Comparison of ENCODE assay signal across 14 cellular contexts in genomic region chr6:139853302-139853992, GRCh38.
DNase-seq lines count a peak whose midpoint lies in the region; ATAC-seq, FAIRE-seq and TF ChIP-seq lines count a peak whose summit lies in the region.
"Had no signal": no experiment of that assay in that cellular context is flagged by ENCODE, and none has a peak within 500 bp of the region (broad histone marks: within the 10 kb centered on the region; RNA-seq: fewer than 3 reads in every experiment).

No MANE protein-coding gene starts in this region.

- no peak overlapping the region for H3K27ac Mint-ChIP-seq in activated CD4-positive, alpha-beta T cell treated with anti-CD3 and anti-CD28 coated beads, Interleukin-2, amount 10 ng/mL, durations not matched to agents 24 days and 14 days
- H3K27ac Mint-ChIP-seq: memory B cell had no signal

- peaks cover 11% of the 10 kb centered on the region for H3K27me3 Mint-ChIP-seq in activated CD4-positive, alpha-beta T cell treated with anti-CD3 and anti-CD28 coated beads, Interleukin-2, amount 10 ng/mL, durations not matched to agents 24 days and 14 days
- H3K27me3 Mint-ChIP-seq: memory B cell had no signal

- H3K4me1 ChIP-seq in GM23248 (ENCODE audit: insufficient read depth) = peaks cover 48% of the 10 kb centered on the region
- H3K4me1 ChIP-seq in GM12878 (ENCODE audit: control insufficient read depth, insufficient read depth, low read length) = no peaks in the 10 kb centered on the region
- H3K4me1 ChIP-seq in left lung = no peaks in the 10 kb centered on the region
- peaks cover 0 to 5% of the 10 kb centered on the region in 2 donors for H3K4me1 ChIP-seq in small intestine (ENCODE audit: control insufficient read depth in 2 of 2, insufficient read depth in 1 of 2, low read depth in 1 of 2, low read length in 1 of 2)
- H3K4me1 ChIP-seq: testis had no signal

- 59 to 71% methylated on average over 3 of the region's 3 CpGs for WGBS in GM23248 (ENCODE audit: low coverage in 1 of 2, low lambda C conversion rate in 2 of 2, missing lambda C conversion rate in 2 of 2), 2 experiments
- WGBS in GM12878 (ENCODE audit: insufficient coverage, insufficient replicate concordance, low lambda C conversion rate, missing lambda C conversion rate) = 36% methylated on average over 3 of the region's 3 CpGs
- WGBS in small intestine, 3 donors = 12 to 50% (median 29%) methylated on average over 3 of the region's 3 CpGs

- no TSS peak for BruUV-seq in GM12878 (replicated peaks; lab: Mats Ljungman, UMichigan)

- no peak for TF ChIP-seq CTCF in GM12878 (IDR thresholded peaks at IDR 0.05 in 2 of 3, conservative IDR thresholded peaks at IDR 0.05 in 1 of 3; ENCODE audit: control insufficient read depth in 2 of 3, extremely low read depth in 1 of 3, insufficient read depth in 1 of 3, low read depth in 3 of 3, low read length in 3 of 3)
- TF ChIP-seq CTCF in left lung (IDR thresholded peaks at IDR 0.05) = no peak

- SMC1A ChIA-PET in GM12878 (lab: Charles Lee; ENCODE audit: uncharacterized antibody, unreplicated experiment) = interaction anchor here (0.7 to 3.6 kb wide), 13 partner anchors 8 to 664 kb away, joined by 3 to 24 read pairs (median 4); no protein-coding TSS in a partner anchor

- in situ Hi-C loops in GM23248 (cut with MboI) (no loop called here), GM12878 (cut with MboI) (no loop called here)

- intact Hi-C loops in GM12878 (cut with micrococcal nuclease; ENCODE audit: unreplicated experiment) = no loop called here
- intact Hi-C loops in left lung (cut with DNase I) = no loop called here
- intact Hi-C loops in activated CD4-positive, alpha-beta T cell treated with anti-CD3 and anti-CD28 coated beads, Interleukin-2, amount 10 ng/mL, durations not matched to agents 24 days and 14 days (cut with micrococcal nuclease) = no loop called here

- peak; percentile 7 for FAIRE-seq in GM12878 (lab: Jason Lieb, UNC)
- no peak for FAIRE-seq in small intestine (lab: Jason Lieb, UNC)

- ATAC-seq in GM12878 (no peak), left lung (peak; percentile 57), HG03442 (IDR thresholded peaks at IDR 0.05; ENCODE audit: unreplicated experiment) (no peak)
- ATAC-seq: sciatic nerve had no signal

- H3K36me3 Mint-ChIP-seq in activated CD4-positive, alpha-beta T cell treated with anti-CD3 and anti-CD28 coated beads, Interleukin-2, amount 10 ng/mL, durations not matched to agents 24 days and 14 days (ENCODE audit: low read depth) = no peaks in the 10 kb centered on the region

- H3K9me3 Mint-ChIP-seq in activated CD4-positive, alpha-beta T cell treated with anti-CD3 and anti-CD28 coated beads, Interleukin-2, amount 10 ng/mL, durations not matched to agents 24 days and 14 days = no peaks in the 10 kb centered on the region

- H3K4me3 ChIP-seq in GM23248 (no peak overlapping the region), GM12878 (no peak overlapping the region), left lung (no peak overlapping the region), small intestine (ENCODE audit: low read depth in 1 of 2, low read length in 2 of 2) (no peak overlapping the region)
- H3K4me3 ChIP-seq: testis had no signal

- H4K20me1 ChIP-seq in GM23248 (ENCODE audit: insufficient read depth) = no peaks in the 10 kb centered on the region
- no peaks in the 10 kb centered on the region for H4K20me1 ChIP-seq in GM12878 (ENCODE audit: control insufficient read depth, insufficient read depth)

- H3K36me3 ChIP-seq in GM23248 (ENCODE audit: low read depth) (no peaks in the 10 kb centered on the region), GM12878 (ENCODE audit: control insufficient read depth in 2 of 2, insufficient read depth in 2 of 2, low read length in 1 of 2) (no peaks in the 10 kb centered on the region), left lung (no peaks in the 10 kb centered on the region), small intestine (ENCODE audit: control insufficient read depth in 2 of 2, insufficient read depth in 2 of 2, low read length in 2 of 2) (no peaks in the 10 kb centered on the region)

- POLR2A ChIA-PET in GM12878 (lab: Charles Lee) = no interaction called here

- CTCF ChIA-PET in GM12878 (lab: Yijun Ruan, JAX) = interaction anchor here (1.0 to 1.9 kb wide), 2 partner anchors 10 to 480 kb away, joined by 4 to 7 read pairs; no protein-coding TSS in a partner anchor

- H3K4me1 Mint-ChIP-seq in activated CD4-positive, alpha-beta T cell treated with anti-CD3 and anti-CD28 coated beads, Interleukin-2, amount 10 ng/mL, durations not matched to agents 24 days and 14 days = no peaks in the 10 kb centered on the region
- H3K4me1 Mint-ChIP-seq: memory B cell had no signal

- DNase-seq in GM23248 = peak; percentile 66
- no peak for DNase-seq in GM12878 (ENCODE audit: low read depth, low spot score)
- DNase-seq in left lung = no peak
- peak; percentile 96 for DNase-seq in small intestine
- no peak for DNase-seq in SKM-1 treated with dmso at 0.1 percent for 144 hours (lab: John Stamatoyannopoulos, UW; ENCODE audit: unreplicated experiment)
- no peak for DNase-seq in activated CD4-positive, alpha-beta T cell treated with anti-CD3 and anti-CD28 coated beads, Interleukin-2, amount 10 ng/mL, durations not matched to agents 24 days and 14 days
- no peak for DNase-seq in NCI-H2196 treated with DMSO at 0.1 percent for 48 hours (lab: John Stamatoyannopoulos, UW; ENCODE audit: unreplicated experiment)
- DNase-seq: effector CD8-positive, alpha-beta T cell; Kasumi-1; NCI-H345; testis had no signal

- peak overlapping the region; percentile 26; the same call in 1 of the 2 replicates for H2AFZ ChIP-seq in GM23248
- no peak overlapping the region for H2AFZ ChIP-seq in GM12878 (ENCODE audit: control insufficient read depth, low read depth, low read length)

- TF ChIP-seq POLR2A in GM12878 (IDR thresholded peaks at IDR 0.05; ENCODE audit: low read depth, low read length) = no peak

- no peak overlapping the region for H3K4me3 Mint-ChIP-seq in activated CD4-positive, alpha-beta T cell treated with anti-CD3 and anti-CD28 coated beads, Interleukin-2, amount 10 ng/mL, durations not matched to agents 24 days and 14 days
- H3K4me3 Mint-ChIP-seq: memory B cell had no signal

- H3K9ac ChIP-seq in GM23248 (no peak overlapping the region), GM12878 (ENCODE audit: control insufficient read depth, insufficient read depth, low read length) (no peak overlapping the region)

- peaks cover 38% of the 10 kb centered on the region for H3F3A ChIP-seq in GM23248 (ENCODE audit: insufficient read depth)

- H3K9me2 ChIP-seq in GM23248 (ENCODE audit: insufficient read depth) = no peaks in the 10 kb centered on the region

- H3K27me3 ChIP-seq in GM23248 (replicated peaks; ENCODE audit: insufficient read depth) (no peaks in the 10 kb centered on the region), GM12878 (replicated peaks in 1 of 2; ENCODE audit: control insufficient read depth in 2 of 2, insufficient read depth in 2 of 2, low read length in 1 of 2) (no peaks in the 10 kb centered on the region), left lung (no peaks in the 10 kb centered on the region), small intestine (ENCODE audit: control insufficient read depth in 2 of 2, insufficient read depth in 2 of 2, low read length in 2 of 2) (no peaks in the 10 kb centered on the region)
- H3K27me3 ChIP-seq: testis had no signal

- peak overlapping the region; percentile 2 for H3K4me2 ChIP-seq in GM23248 (ENCODE audit: unreplicated experiment)
- no peak overlapping the region for H3K4me2 ChIP-seq in GM12878 (ENCODE audit: control insufficient read depth, insufficient read depth)

- TF ChIP-seq EP300 in GM12878 (IDR thresholded peaks at IDR 0.05; ENCODE audit: borderline replicate concordance in 1 of 2, control insufficient read depth in 1 of 2, low read depth in 2 of 2, low read length in 2 of 2) = no peak

- H3K79me2 ChIP-seq in GM23248 (ENCODE audit: insufficient read depth) (no peaks in the 10 kb centered on the region), GM12878 (ENCODE audit: control insufficient read depth, insufficient read depth, low read length) (no peaks in the 10 kb centered on the region)

- H3K9me3 ChIP-seq in GM23248 (ENCODE audit: low read depth) (peaks cover 5% of the 10 kb centered on the region), GM12878 (replicated peaks; ENCODE audit: control insufficient read depth, insufficient read depth, low read length) (no peaks in the 10 kb centered on the region), left lung (no peaks in the 10 kb centered on the region), small intestine (ENCODE audit: control insufficient read depth, low read depth) (no peaks in the 10 kb centered on the region)
- H3K9me3 ChIP-seq: testis had no signal

- TF ChIP-seq RAD21 in GM12878 (IDR thresholded peaks at IDR 0.05; ENCODE audit: insufficient read depth, low read depth, low read length) = no peak

- peak overlapping the region; percentile 54 for H3K27ac ChIP-seq in GM23248
- H3K27ac ChIP-seq in GM12878 (ENCODE audit: control insufficient read depth, insufficient read depth) = no peak overlapping the region
- H3K27ac ChIP-seq in left lung = no peak overlapping the region
- H3K27ac ChIP-seq in small intestine (ENCODE audit: low read depth in 1 of 2, low read length in 1 of 2) = peak overlapping the region; percentile 38 to 41
- H3K27ac ChIP-seq: testis had no signal

- RAD21 ChIA-PET in GM12878 (lab: Charles Lee; ENCODE audit: unreplicated experiment) = interaction anchor here (1.3 to 2.4 kb wide), 3 partner anchors 11 to 86 kb away, joined by 3 to 5 read pairs (median 3); no protein-coding TSS in a partner anchor

TF ChIP-seq in GM12878, 131 proteins besides CTCF, POLR2A, EP300 and RAD21 (continues in another document):
- TF ChIP-seq MEF2A (IDR thresholded peaks at IDR 0.05; ENCODE audit: insufficient read depth, low read depth, low read length) = no peak

Comparison
In these comparisons a context has a peak if more than half of its experiments do, and no peak if none do; other contexts are left out.
1. DNase-seq: peak in GM23248 (single experiment) and small intestine (single experiment); none in GM12878 (single experiment), left lung (0 of 2), SKM-1 treated with dmso at 0.1 percent for 144 hours (single experiment), activated CD4-positive, alpha-beta T cell treated with anti-CD3 and anti-CD28 coated beads, Interleukin-2, amount 10 ng/mL, durations not matched to agents 24 days and 14 days (single experiment) and NCI-H2196 treated with DMSO at 0.1 percent for 48 hours (single experiment).
2. H3K27ac ChIP-seq: peak in GM23248 (single experiment) and small intestine (2 of 2); none in GM12878 (single experiment) and left lung (0 of 2).